Comparison of ENCODE assay signal across 18 cellular contexts in genomic region chr2:237943395-237944094, GRCh38. TPM values are rescaled to one million over a fixed set of nuclear protein-coding genes. Genes with fewer than 3 reads are reported as not detected.
DNase-seq lines count a peak whose midpoint lies in the region; ATAC-seq and TF ChIP-seq lines count a peak whose summit lies in the region.
"Had no signal": no experiment of that assay in that cellular context is flagged by ENCODE, and none has a peak within 500 bp of the region (broad histone marks: within the 10 kb centered on the region; RNA-seq: fewer than 3 reads in every experiment).

No MANE protein-coding gene starts in this region.

- no peak overlapping the region for H3K4me3 ChIP-seq in psoas muscle
- H3K4me3 ChIP-seq: A549, spleen, tibial artery had no signal

- H3K9me3 Mint-ChIP-seq in activated CD4-positive, alpha-beta T cell treated with anti-CD3 and anti-CD28 coated beads, Interleukin-2, amount 10 ng/mL, durations not matched to agents 24 days and 14 days: peaks cover 22% of the 10 kb centered on the region
- peaks cover 8% of the 10 kb centered on the region for H3K9me3 Mint-ChIP-seq in endothelial cell (ENCODE audit: unreplicated experiment)

- intact Hi-C loops in activated CD4-positive, alpha-beta T cell treated with anti-CD3 and anti-CD28 coated beads, Interleukin-2, amount 10 ng/mL, durations not matched to agents 24 days and 14 days (cut with micrococcal nuclease): no loop called here
- intact Hi-C loops in posterior cingulate gyrus (cut with DNase I) (no loop called here), psoas muscle (cut with DNase I) (no loop called here)

- no peaks in the 10 kb centered on the region for H3K27me3 Mint-ChIP-seq in activated CD4-positive, alpha-beta T cell treated with anti-CD3 and anti-CD28 coated beads, Interleukin-2, amount 10 ng/mL, durations not matched to agents 24 days and 14 days
- H3K27me3 Mint-ChIP-seq in endothelial cell (ENCODE audit: unreplicated experiment): peaks cover 10% of the 10 kb centered on the region

- no peaks in the 10 kb centered on the region for H3K4me1 ChIP-seq in psoas muscle
- H3K4me1 ChIP-seq: tibial artery had no signal

- peaks cover 45% of the 10 kb centered on the region for H3K4me1 Mint-ChIP-seq in activated CD4-positive, alpha-beta T cell treated with anti-CD3 and anti-CD28 coated beads, Interleukin-2, amount 10 ng/mL, durations not matched to agents 24 days and 14 days
- peaks cover 48% of the 10 kb centered on the region for H3K4me1 Mint-ChIP-seq in endothelial cell (ENCODE audit: unreplicated experiment)
- H3K4me1 Mint-ChIP-seq: CD14-positive monocyte had no signal

- H3K36me3 Mint-ChIP-seq in activated CD4-positive, alpha-beta T cell treated with anti-CD3 and anti-CD28 coated beads, Interleukin-2, amount 10 ng/mL, durations not matched to agents 24 days and 14 days (ENCODE audit: low read depth): peaks cover 15% of the 10 kb centered on the region
- H3K36me3 Mint-ChIP-seq in endothelial cell (ENCODE audit: low read depth, unreplicated experiment): peaks cover 22% of the 10 kb centered on the region
- H3K36me3 Mint-ChIP-seq: CD14-positive monocyte had no signal

- H3K4me3 Mint-ChIP-seq in activated CD4-positive, alpha-beta T cell treated with anti-CD3 and anti-CD28 coated beads, Interleukin-2, amount 10 ng/mL, durations not matched to agents 24 days and 14 days: peak overlapping the region; percentile 11
- no peak overlapping the region for H3K4me3 Mint-ChIP-seq in endothelial cell (ENCODE audit: unreplicated experiment)
- H3K4me3 Mint-ChIP-seq: CD14-positive monocyte, nephron progenitor cell had no signal

- H3K9me3 ChIP-seq in psoas muscle: peaks cover 4% of the 10 kb centered on the region

- no peak overlapping the region for H3K27ac ChIP-seq in psoas muscle
- H3K27ac ChIP-seq: A549, tibial artery had no signal

- no peak overlapping the region for H3K27ac Mint-ChIP-seq in activated CD4-positive, alpha-beta T cell treated with anti-CD3 and anti-CD28 coated beads, Interleukin-2, amount 10 ng/mL, durations not matched to agents 24 days and 14 days
- H3K27ac Mint-ChIP-seq in endothelial cell (ENCODE audit: unreplicated experiment): peak overlapping the region; percentile 99
- H3K27ac Mint-ChIP-seq: CD14-positive monocyte had no signal

- no peak for TF ChIP-seq CTCF in endothelial cell (IDR thresholded peaks at IDR 0.05; ENCODE audit: unreplicated experiment)
- TF ChIP-seq CTCF in psoas muscle (IDR thresholded peaks at IDR 0.05): no peak

- WGBS in psoas muscle, 3 donors: 47 to 53% (median 50%) methylated on average over 7 of the region's 7 CpGs

- no peaks in the 10 kb centered on the region for H3K36me3 ChIP-seq in psoas muscle (ENCODE audit: insufficient read depth in 1 of 2, low read depth in 1 of 2)
- H3K36me3 ChIP-seq: spleen, tibial artery had no signal

- no peak for DNase-seq in activated CD4-positive, alpha-beta T cell treated with anti-CD3 and anti-CD28 coated beads, Interleukin-2, amount 10 ng/mL, durations not matched to agents 24 days and 14 days
- DNase-seq in activated CD4-positive, alpha-beta T cell treated with anti-CD3 and anti-CD28 coated beads for 4 hours: no peak
- DNase-seq in NCI-H510A (lab: John Stamatoyannopoulos, UW): peak; percentile 68
- DNase-seq in endothelial cell (ENCODE audit: low spot score): no peak
- DNase-seq in posterior cingulate gyrus: peak in 7 of 10 donors; percentile 40 to 91 (median 66)
- no peak for DNase-seq in psoas muscle
- DNase-seq in NCI-H345 (lab: John Stamatoyannopoulos, UW): no peak
- DNase-seq in NCI-H1105 (lab: John Stamatoyannopoulos, UW): no peak
- DNase-seq: activated CD4-positive, alpha-beta T cell treated with anti-CD3 and anti-CD28 coated beads, Interleukin-2, amount 50 U/mL, for 48 hours; effector CD8-positive, alpha-beta T cell; Karpas-422; mammary epithelial cell; NCI-H1105 treated with DMSO at 0.1 percent for 48 hours; nephron progenitor cell; spleen had no signal

- no peak for ATAC-seq in psoas muscle
- ATAC-seq: A549 had no signal

- H3K27me3 ChIP-seq in psoas muscle (ENCODE audit: insufficient read depth in 3 of 3, low read length in 2 of 3): peaks cover 0 to 2% (median 0%) of the 10 kb centered on the region in 3 donors
- H3K27me3 ChIP-seq: tibial artery had no signal

RNA-seq across cellular contexts. Expression of gene UBE2F, which starts 23.3 kb away (rescaled TPM):
- 115 and 124 TPM in 2 replicates for total RNA-seq in activated CD4-positive, alpha-beta T cell treated with anti-CD3 and anti-CD28 coated beads, Interleukin-2, amount 10 ng/mL, durations not matched to agents 24 days and 14 days
- total RNA-seq in endothelial cell (ENCODE audit: unreplicated experiment) (107 TPM), psoas muscle (10 to 100 TPM; 46.0 to 67.5 (median 52.5) TPM)
- 100 to 1,000 TPM in 2 of 3 donors, 10 to 100 TPM in 1; 74.2 to 134 (median 101) TPM for polyA plus RNA-seq in psoas muscle

Comparison
In these comparisons a context has a peak if more than half of its experiments do, and no peak if none do; other contexts are left out.
1. DNase-seq: peak in NCI-H510A (single experiment) and posterior cingulate gyrus (7 of 10); none in activated CD4-positive, alpha-beta T cell treated with anti-CD3 and anti-CD28 coated beads, Interleukin-2, amount 10 ng/mL, durations not matched to agents 24 days and 14 days (single experiment), activated CD4-positive, alpha-beta T cell treated with anti-CD3 and anti-CD28 coated beads for 4 hours (0 of 2), endothelial cell (single experiment), psoas muscle (0 of 2), NCI-H345 (single experiment) and NCI-H1105 (single experiment).